1 cellular context compared by ENCODE assay signal in the genomic region with DNA sequence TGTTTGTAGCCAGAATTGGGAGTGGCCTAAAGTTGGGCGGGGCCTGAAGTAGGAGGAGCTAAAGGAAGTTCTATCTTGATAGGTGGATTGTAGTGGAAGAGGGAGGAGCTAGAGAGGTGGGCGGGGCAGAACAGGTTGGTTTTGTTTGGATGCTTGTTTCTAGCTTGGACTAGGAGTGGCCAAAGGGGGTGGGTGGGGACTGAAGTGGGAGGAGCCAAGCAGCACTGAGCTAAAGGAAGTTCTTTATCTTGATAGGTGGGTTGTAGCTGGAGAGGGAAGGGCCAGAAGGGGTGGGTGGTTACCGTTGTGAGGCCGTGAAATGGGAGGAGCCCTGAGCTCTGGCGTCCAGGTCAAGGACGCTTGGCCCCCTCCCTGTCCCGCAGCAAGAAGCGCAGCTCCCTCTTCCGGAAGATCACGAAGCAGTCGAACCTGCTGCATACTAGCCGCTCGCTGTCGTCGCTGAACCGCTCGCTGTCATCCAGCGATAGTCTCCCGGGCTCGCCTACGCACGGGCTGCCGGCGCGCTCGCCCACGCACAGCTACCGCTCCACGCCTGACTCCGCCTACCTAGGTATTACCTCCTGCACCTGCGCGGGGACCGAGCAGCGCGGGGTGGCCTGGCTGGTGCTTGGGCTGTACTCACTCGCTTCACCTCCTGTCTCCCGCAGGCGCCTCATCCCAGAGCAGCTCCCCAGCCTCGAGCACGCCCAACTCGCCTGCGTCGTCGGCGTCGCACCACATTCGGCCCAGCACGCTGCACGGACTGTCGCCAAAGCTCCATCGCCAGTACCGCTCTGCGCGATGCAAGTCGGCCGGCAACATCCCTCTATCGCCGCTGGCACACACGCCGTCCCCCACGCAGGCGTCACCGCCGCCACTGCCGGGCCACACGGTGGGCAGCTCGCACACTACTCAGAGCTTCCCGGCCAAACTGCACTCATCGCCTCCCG.
TF ChIP-seq lines count a peak whose summit lies in the region.

No MANE protein-coding gene starts in this region.

TF ChIP-seq in endothelial cell of umbilical vein, 7 proteins besides CTCF, POLR2A, EP300 and RAD21:
- no peak for TF ChIP-seq EZH2 (IDR thresholded peaks at IDR 0.05; ENCODE audit: borderline replicate concordance, low read depth, low read length, severe bottlenecking)
- TF ChIP-seq, protein P1, sequence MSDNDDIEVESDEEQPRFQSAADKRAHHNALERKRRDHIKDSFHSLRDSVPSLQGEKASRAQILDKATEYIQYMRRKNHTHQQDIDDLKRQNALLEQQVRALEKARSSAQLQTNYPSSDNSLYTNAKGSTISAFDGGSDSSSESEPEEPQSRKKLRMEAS (IDR thresholded peaks at IDR 0.05; ENCODE audit: insufficient read depth, insufficient read length), result no peak
- no peak for TF ChIP-seq JUN (IDR thresholded peaks at IDR 0.05; ENCODE audit: borderline replicate concordance, insufficient read depth, insufficient read length, low read depth)
- no peak for TF ChIP-seq POLR2AphosphoS5 (IDR thresholded peaks at IDR 0.05; ENCODE audit: insufficient read depth, low read depth, low read length)
